8 cellular contexts compared by ENCODE assay signal in genomic region chr18:77133920-77134496, GRCh38. TPM values are rescaled to one million over a fixed set of nuclear protein-coding genes. Genes with fewer than 3 reads are reported as not detected.
DNase-seq lines count a peak whose midpoint lies in the region; ATAC-seq and TF ChIP-seq lines count a peak whose summit lies in the region.

No MANE protein-coding gene starts in this region.

- no peak overlapping the region for H3K27ac Mint-ChIP-seq in GM23338
- peak overlapping the region; percentile 98 for H3K27ac Mint-ChIP-seq in glutamatergic neuron (ENCODE audit: unreplicated experiment)
- H3K27ac Mint-ChIP-seq in stimulated activated naive B cell treated with anti-CD40 and anti-IgM and Interleukin-4, amounts not matched to agents 10 μg/mL and 1 μg/mL and 100 μg/mL, for 72 hours = peak overlapping the region; percentile 72

- peak; percentile 61 for DNase-seq in CD1c-positive myeloid dendritic cell (ENCODE audit: extremely low spot score)
- no peak for DNase-seq in GM23338 (ENCODE audit: low spot score)
- peak; percentile 37 for DNase-seq in SHP77 treated with DMSO at 0.1 percent for 48 hours (lab: John Stamatoyannopoulos, UW)
- peak; percentile 84 for DNase-seq in glutamatergic neuron
- no peak for DNase-seq in stimulated activated naive B cell treated with anti-CD40 and anti-IgM and Interleukin-4, amounts not matched to agents 10 μg/mL and 1 μg/mL and 100 μg/mL, for 72 hours
- DNase-seq in central memory CD4-positive, alpha-beta T cell = no peak
- DNase-seq in cerebellar nuclear complex (lab: John Stamatoyannopoulos, UW) = no peak

- ATAC-seq in GM23338 = no peak
- ATAC-seq in stimulated activated naive B cell treated with anti-CD40 and anti-IgM and Interleukin-4, amounts not matched to agents 10 μg/mL and 1 μg/mL and 100 μg/mL, for 72 hours (replicated peaks) = peak; percentile 18 to 21
- ATAC-seq in HG02973 (IDR thresholded peaks at IDR 0.05; ENCODE audit: unreplicated experiment) = no peak

- H3K9me3 Mint-ChIP-seq in GM23338 (no peaks in the 10 kb centered on the region; the same call in 2 of the 3 replicates), glutamatergic neuron (ENCODE audit: unreplicated experiment) (peaks cover 30% of the 10 kb centered on the region)
- no peaks in the 10 kb centered on the region for H3K9me3 Mint-ChIP-seq in stimulated activated naive B cell treated with anti-CD40 and anti-IgM and Interleukin-4, amounts not matched to agents 10 μg/mL and 1 μg/mL and 100 μg/mL, for 72 hours

- H3K27ac ChIP-seq in GM23338 (ENCODE audit: low read depth) = no peak overlapping the region

- H3K4me1 ChIP-seq in GM23338 (ENCODE audit: insufficient read depth) = no peaks in the 10 kb centered on the region

- peaks cover 41% of the 10 kb centered on the region for H3K27me3 ChIP-seq in GM23338 (ENCODE audit: insufficient read depth)

- H3K79me2 ChIP-seq in GM23338 (replicated peaks; ENCODE audit: insufficient read depth) = peaks cover 17% of the 10 kb centered on the region

- H3K27me3 Mint-ChIP-seq in GM23338 (ENCODE audit: insufficient read depth, low read depth, poor library complexity) (peaks cover 37% of the 10 kb centered on the region), glutamatergic neuron (ENCODE audit: unreplicated experiment) (peaks cover 31% of the 10 kb centered on the region)
- no peaks in the 10 kb centered on the region for H3K27me3 Mint-ChIP-seq in stimulated activated naive B cell treated with anti-CD40 and anti-IgM and Interleukin-4, amounts not matched to agents 10 μg/mL and 1 μg/mL and 100 μg/mL, for 72 hours

- no peaks in the 10 kb centered on the region for H3K9me2 ChIP-seq in GM23338 (ENCODE audit: insufficient read depth)

- H3K36me3 Mint-ChIP-seq in GM23338 (ENCODE audit: low read depth) (peaks cover 10% of the 10 kb centered on the region; the same call in 2 of the 3 replicates), glutamatergic neuron (ENCODE audit: unreplicated experiment) (no peaks in the 10 kb centered on the region)
- H3K36me3 Mint-ChIP-seq in stimulated activated naive B cell treated with anti-CD40 and anti-IgM and Interleukin-4, amounts not matched to agents 10 μg/mL and 1 μg/mL and 100 μg/mL, for 72 hours = peaks cover 19% of the 10 kb centered on the region in 2 donors

- peaks cover 15% of the 10 kb centered on the region; the same call in 1 of the 2 replicates for H4K20me1 ChIP-seq in GM23338 (replicated peaks; ENCODE audit: insufficient read depth)

- no peaks in the 10 kb centered on the region for H3K36me3 ChIP-seq in GM23338 (ENCODE audit: insufficient read depth)

- H3K4me1 Mint-ChIP-seq in GM23338 (peaks cover 19% of the 10 kb centered on the region), glutamatergic neuron (ENCODE audit: low read depth, unreplicated experiment) (peaks cover 35% of the 10 kb centered on the region)
- H3K4me1 Mint-ChIP-seq in stimulated activated naive B cell treated with anti-CD40 and anti-IgM and Interleukin-4, amounts not matched to agents 10 μg/mL and 1 μg/mL and 100 μg/mL, for 72 hours = peaks cover 21 to 45% of the 10 kb centered on the region in 2 donors

- H3K4me3 Mint-ChIP-seq in GM23338 (peak overlapping the region; percentile 71), glutamatergic neuron (ENCODE audit: unreplicated experiment) (peak overlapping the region; percentile 92)
- H3K4me3 Mint-ChIP-seq in stimulated activated naive B cell treated with anti-CD40 and anti-IgM and Interleukin-4, amounts not matched to agents 10 μg/mL and 1 μg/mL and 100 μg/mL, for 72 hours = peak overlapping the region; percentile 81 to 84

- TF ChIP-seq CTCF in GM23338 (conservative IDR thresholded peaks at IDR 0.05; ENCODE audit: low read depth in 2 of 2) (peak in 1 of 2 experiments; percentile 33; a peak in 2 of 4 replicates), glutamatergic neuron (IDR thresholded peaks at IDR 0.05; ENCODE audit: partially characterized antibody, unreplicated experiment) (no peak)

- peaks cover 5% of the 10 kb centered on the region; the same call in 1 of the 2 replicates for H3F3A ChIP-seq in GM23338 (replicated peaks; ENCODE audit: low read depth)

- H3K4me2 ChIP-seq in GM23338 = peak overlapping the region; percentile 87

- H3K4me3 ChIP-seq in GM23338 = peak overlapping the region; percentile 78

- peak overlapping the region; percentile 94 for H2AFZ ChIP-seq in GM23338

TF ChIP-seq in GM23338, 12 proteins besides CTCF, POLR2A, EP300 and RAD21 (continues in another document):
- TF ChIP-seq ZNF114 (CRISPR knock-in tag; IDR thresholded peaks at IDR 0.05) (no peak), REST (IDR thresholded peaks at IDR 0.05; ENCODE audit: unreplicated experiment) (no peak)
- TF ChIP-seq, protein P1, sequence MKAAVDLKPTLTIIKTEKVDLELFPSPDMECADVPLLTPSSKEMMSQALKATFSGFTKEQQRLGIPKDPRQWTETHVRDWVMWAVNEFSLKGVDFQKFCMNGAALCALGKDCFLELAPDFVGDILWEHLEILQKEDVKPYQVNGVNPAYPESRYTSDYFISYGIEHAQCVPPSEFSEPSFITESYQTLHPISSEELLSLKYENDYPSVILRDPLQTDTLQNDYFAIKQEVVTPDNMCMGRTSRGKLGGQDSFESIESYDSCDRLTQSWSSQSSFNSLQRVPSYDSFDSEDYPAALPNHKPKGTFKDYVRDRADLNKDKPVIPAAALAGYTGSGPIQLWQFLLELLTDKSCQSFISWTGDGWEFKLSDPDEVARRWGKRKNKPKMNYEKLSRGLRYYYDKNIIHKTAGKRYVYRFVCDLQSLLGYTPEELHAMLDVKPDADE (IDR thresholded peaks at IDR 0.05) = no peak

RNA-seq across cellular contexts. Expression of gene MBP, which starts 1.4 kb away (rescaled TPM):
- total RNA-seq in GM23338 (2014; rRNA removed; shearing (Covaris generic)) = 20.7 and 22.9 TPM in 2 replicates
- polyA plus RNA-seq in GM23338 (2016; fragmentation: Nextera tagmentation; extraction: Ambion mirVana) = 14.6 and 18.4 TPM in 2 replicates
- total RNA-seq in glutamatergic neuron (ENCODE audit: unreplicated experiment) = 82.6 TPM

Comparison
In these comparisons a context has a peak if more than half of its experiments do, and no peak if none do; other contexts are left out.
1. DNase-seq: peak in CD1c-positive myeloid dendritic cell (single experiment), SHP77 treated with DMSO at 0.1 percent for 48 hours (single experiment) and glutamatergic neuron (single experiment); none in GM23338 (single experiment), stimulated activated naive B cell treated with anti-CD40 and anti-IgM and Interleukin-4, amounts not matched to agents 10 μg/mL and 1 μg/mL and 100 μg/mL, for 72 hours (single experiment), central memory CD4-positive, alpha-beta T cell (single experiment) and cerebellar nuclear complex (0 of 2).
2. ATAC-seq: peak in stimulated activated naive B cell treated with anti-CD40 and anti-IgM and Interleukin-4, amounts not matched to agents 10 μg/mL and 1 μg/mL and 100 μg/mL, for 72 hours (2 of 2); none in GM23338 (single experiment) and HG02973 (single experiment).
3. Peak in every context shown above with its lines, with median percentiles within 50 percentile points of each other: H3K4me3 Mint-ChIP-seq.